In genomic region chr4:43864616-43865146, GRCh38 we compare ENCODE assay signal across 20 cellular contexts.
"Had no signal": no experiment of that assay in that cellular context is flagged by ENCODE, and none has a peak within 500 bp of the region (broad histone marks: within the 10 kb centered on the region; RNA-seq: fewer than 3 reads in every experiment).

No MANE protein-coding gene starts in this region.

- H3K9me3 Mint-ChIP-seq: nephron, type B pancreatic cell had no signal

- H3K36me3 ChIP-seq: esophagus muscularis mucosa, gastrocnemius medialis, heart right ventricle, right lobe of liver, suprapubic skin, thyroid gland had no signal

- H3K9me3 ChIP-seq: esophagus muscularis mucosa, gastrocnemius medialis, right lobe of liver, suprapubic skin, thyroid gland had no signal

- H3K4me1 ChIP-seq: esophagus muscularis mucosa, gastrocnemius medialis, heart right ventricle, psoas muscle, right lobe of liver, suprapubic skin, thyroid gland had no signal

- ATAC-seq: gastrocnemius medialis; heart right ventricle; psoas muscle; right lobe of liver; stimulated activated effector memory CD8-positive, alpha-beta T cell treated with anti-CD3 and anti-CD28 coated beads, Interleukin-12 subunit alpha, Interleukin-12 subunit beta, amount 100 ng/mL, for 72 hours; stimulated activated naive CD8-positive, alpha-beta T cell treated with anti-CD3 and anti-CD28 coated beads, Interleukin-15, Interleukin-2, amounts not matched to agents 100 U/mL and 50 U/mL, for 24 hours had no signal

- H3K27me3 Mint-ChIP-seq: type B pancreatic cell had no signal

- DNase-seq: dorsolateral prefrontal cortex; effector CD8-positive, alpha-beta T cell; gastrocnemius medialis; heart right ventricle; hypothalamus; kidney glomerular epithelial cell; mesendoderm; naive B cell; psoas muscle; retina; right lobe of liver; stimulated activated CD4-positive, alpha-beta T cell treated with anti-CD3 and anti-CD28 coated beads, Interleukin-4, amount 100 ng/mL, for 1 hour; stimulated activated CD8-positive, alpha-beta memory T cell treated with anti-CD3 and anti-CD28 coated beads, Interleukin-4, amount 100 ng/mL, for 48 hours; stimulated activated naive CD8-positive, alpha-beta T cell treated with anti-CD3 and anti-CD28 coated beads, Interleukin-15, Interleukin-2, amounts not matched to agents 100 U/mL and 50 U/mL, for 24 hours; thyroid gland had no signal

- H3K27me3 ChIP-seq: dorsolateral prefrontal cortex, esophagus muscularis mucosa, gastrocnemius medialis, heart right ventricle, right lobe of liver, suprapubic skin, thyroid gland had no signal

- H3K4me1 Mint-ChIP-seq: naive B cell; nephron; stimulated activated effector memory CD8-positive, alpha-beta T cell treated with anti-CD3 and anti-CD28 coated beads, Interleukin-12 subunit alpha, Interleukin-12 subunit beta, amount 100 ng/mL, for 72 hours had no signal

- H3K27ac Mint-ChIP-seq: naive B cell; nephron; stimulated activated effector memory CD8-positive, alpha-beta T cell treated with anti-CD3 and anti-CD28 coated beads, Interleukin-12 subunit alpha, Interleukin-12 subunit beta, amount 100 ng/mL, for 72 hours; type B pancreatic cell had no signal

- H3K27ac ChIP-seq: dorsolateral prefrontal cortex, esophagus muscularis mucosa, gastrocnemius medialis, heart right ventricle, psoas muscle, right lobe of liver, suprapubic skin, thyroid gland had no signal

- H3K4me3 Mint-ChIP-seq: naive B cell; nephron; stimulated activated effector memory CD8-positive, alpha-beta T cell treated with anti-CD3 and anti-CD28 coated beads, Interleukin-12 subunit alpha, Interleukin-12 subunit beta, amount 100 ng/mL, for 72 hours; type B pancreatic cell had no signal

- H3K36me3 Mint-ChIP-seq: naive B cell; stimulated activated effector memory CD8-positive, alpha-beta T cell treated with anti-CD3 and anti-CD28 coated beads, Interleukin-12 subunit alpha, Interleukin-12 subunit beta, amount 100 ng/mL, for 72 hours; type B pancreatic cell had no signal

- H3K4me3 ChIP-seq: dorsolateral prefrontal cortex, esophagus muscularis mucosa, gastrocnemius medialis, heart right ventricle, psoas muscle, right lobe of liver, suprapubic skin, thyroid gland had no signal
